Comparison of ENCODE assay signal across 8 cellular contexts in the genomic region with DNA sequence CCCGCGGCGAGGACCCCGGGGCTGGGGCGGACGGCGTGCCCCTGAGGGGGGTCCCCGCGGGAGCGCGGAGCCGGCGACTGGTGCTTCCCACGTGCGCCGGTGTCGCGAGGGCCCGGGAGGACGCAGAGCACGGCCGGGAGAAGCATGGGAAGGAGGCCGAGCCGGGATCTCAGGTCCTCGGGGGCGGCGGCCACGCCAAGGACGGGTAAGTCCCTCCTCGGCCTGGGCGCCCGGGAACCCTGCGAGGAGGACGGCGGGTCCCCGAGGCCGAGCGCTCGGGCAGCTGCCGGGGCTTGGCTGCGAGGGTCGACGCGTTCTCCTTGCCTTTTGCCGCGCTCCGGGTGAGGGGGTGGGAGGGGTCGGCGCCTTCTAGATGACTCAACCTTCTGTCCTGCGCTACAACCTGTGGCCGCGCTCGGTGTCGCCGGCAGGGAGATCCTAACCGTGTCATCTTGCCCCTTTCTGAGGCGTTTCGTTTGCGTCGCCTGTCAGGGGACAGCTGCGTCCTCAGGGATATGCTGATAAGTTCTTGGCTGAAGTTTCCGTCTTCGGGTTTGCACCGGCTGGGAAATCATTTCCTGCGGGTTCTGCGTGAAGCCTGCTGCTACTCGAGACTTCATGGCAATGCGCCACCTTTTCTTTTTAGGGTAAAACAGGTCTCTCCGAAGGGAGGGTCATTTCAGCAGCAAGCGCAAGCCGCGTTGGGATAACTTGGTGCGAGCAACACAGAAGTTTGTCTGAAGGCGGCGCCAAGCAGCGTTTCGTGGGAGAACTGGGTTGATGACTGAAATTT. TPM values are rescaled to one million over a fixed set of nuclear protein-coding genes. Genes with fewer than 3 reads are reported as not detected.
DNase-seq lines count a peak whose midpoint lies in the region; ATAC-seq, FAIRE-seq and TF ChIP-seq lines count a peak whose summit lies in the region.

No MANE protein-coding gene starts in this region.

- H3K4me3 ChIP-seq in esophagus squamous epithelium, result peak overlapping the region; percentile 68 to 99 (median 96)
- H3K4me3 ChIP-seq in naive thymus-derived CD4-positive, alpha-beta T cell (ENCODE audit: low read length), result peak overlapping the region; percentile 76

- POLR2A ChIA-PET in naive thymus-derived CD4-positive, alpha-beta T cell (lab: Charles Lee), result interaction anchor here (1.0 to 1.9 kb wide), 10 partner anchors 14 to 243 kb away, joined by 3 to 7 read pairs (median 4); partner anchors contain the start of genes ANKRD16, ASB13 and FBH1

- H3K4me1 ChIP-seq in esophagus squamous epithelium, result peaks cover 0 to 45% (median 4%) of the 10 kb centered on the region in 3 donors
- H3K4me1 ChIP-seq in naive thymus-derived CD4-positive, alpha-beta T cell (ENCODE audit: control insufficient read depth in 2 of 2, insufficient read depth in 2 of 2, low read length in 2 of 2), result peaks cover 15 to 25% of the 10 kb centered on the region in 2 donors

- in situ Hi-C loops in ACHN (cut with HindIII; ENCODE audit: low pct_ligation_motif_present, low pct_unique_long_range_greater_than_20kb, low sequenced_read_pairs), result no loop called here

- H3K36me3 Mint-ChIP-seq in naive thymus-derived CD4-positive, alpha-beta T cell, result peaks cover 0 to 3% (median 0%) of the 10 kb centered on the region in 5 donors
- peaks cover 0 to 11% of the 10 kb centered on the region in 2 donors for H3K36me3 Mint-ChIP-seq in stimulated activated naive B cell treated with anti-CD40 and anti-IgM and Interleukin-4, amounts not matched to agents 10 μg/mL and 1 μg/mL and 100 μg/mL, for 72 hours

- peak; percentile 72 for DNase-seq in ACHN
- DNase-seq in GM18507 (ENCODE audit: extremely low spot score, insufficient read length, low read depth), result no peak
- peak; percentile 32 for DNase-seq in NOMO-1 treated with dmso at 0.1 percent for 144 hours (lab: John Stamatoyannopoulos, UW; ENCODE audit: unreplicated experiment)
- peak; percentile 72 for DNase-seq in activated T-cell treated with anti-CD3 and anti-CD28 coated beads, Interleukin-2, amount 50 U/mL, for 1 hour
- no peak for DNase-seq in esophagus squamous epithelium (lab: John Stamatoyannopoulos, UW)
- peak; percentile 40 to 78 (median 72) for DNase-seq in naive thymus-derived CD4-positive, alpha-beta T cell
- peak; percentile 85 for DNase-seq in stimulated activated naive B cell treated with anti-CD40 and anti-IgM and Interleukin-4, amounts not matched to agents 10 μg/mL and 1 μg/mL and 100 μg/mL, for 72 hours

- CTCF ChIA-PET in naive thymus-derived CD4-positive, alpha-beta T cell (lab: Charles Lee), result no interaction called here

- FAIRE-seq in GM18507 (lab: Jason Lieb, UNC), result peak; percentile 85

- ATAC-seq in HG03039 (IDR thresholded peaks at IDR 0.05; ENCODE audit: unreplicated experiment), result peak; percentile 35
- ATAC-seq in naive thymus-derived CD4-positive, alpha-beta T cell, result peak; percentile 70
- peak; percentile 85 to 88 for ATAC-seq in stimulated activated naive B cell treated with anti-CD40 and anti-IgM and Interleukin-4, amounts not matched to agents 10 μg/mL and 1 μg/mL and 100 μg/mL, for 72 hours (replicated peaks)

- intact Hi-C loops in esophagus squamous epithelium (cut with DNase I), result no loop called here
- intact Hi-C loops in naive thymus-derived CD4-positive, alpha-beta T cell (cut with micrococcal nuclease), result loop anchor here (1.0 to 10.0 kb wide), 19 partner anchors 7 to 860 kb away; partner anchors contain the start of genes ANKRD16 (in 2 of the 2), ASB13 (in 2 of the 2), GDI2 (in 2 of the 2) and IL15RA (in 2 of the 2)

- peaks cover 0 to 7% (median 0%) of the 10 kb centered on the region in 5 donors for H3K27me3 Mint-ChIP-seq in naive thymus-derived CD4-positive, alpha-beta T cell
- H3K27me3 Mint-ChIP-seq in stimulated activated naive B cell treated with anti-CD40 and anti-IgM and Interleukin-4, amounts not matched to agents 10 μg/mL and 1 μg/mL and 100 μg/mL, for 72 hours, result no peaks in the 10 kb centered on the region

- H3K36me3 ChIP-seq in esophagus squamous epithelium, result no peaks in the 10 kb centered on the region
- peaks cover 0 to 8% (median 0%) of the 10 kb centered on the region in 3 experiments for H3K36me3 ChIP-seq in naive thymus-derived CD4-positive, alpha-beta T cell (ENCODE audit: control insufficient read depth in 2 of 3, insufficient read depth in 3 of 3, low read length in 3 of 3)

- H3K4me3 Mint-ChIP-seq in naive thymus-derived CD4-positive, alpha-beta T cell, result peak overlapping the region; percentile 93 to 100 (median 98)
- peak overlapping the region; percentile 86 to 96 for H3K4me3 Mint-ChIP-seq in stimulated activated naive B cell treated with anti-CD40 and anti-IgM and Interleukin-4, amounts not matched to agents 10 μg/mL and 1 μg/mL and 100 μg/mL, for 72 hours

- H3K9me3 ChIP-seq in esophagus squamous epithelium, result no peaks in the 10 kb centered on the region
- H3K9me3 ChIP-seq in naive thymus-derived CD4-positive, alpha-beta T cell (ENCODE audit: control insufficient read depth in 2 of 3, low read length in 3 of 3), result no peaks in the 10 kb centered on the region

- peak overlapping the region; percentile 89 to 95 (median 92) for H3K27ac ChIP-seq in esophagus squamous epithelium
- peak overlapping the region; percentile 96 for H3K27ac ChIP-seq in naive thymus-derived CD4-positive, alpha-beta T cell (ENCODE audit: low read depth, low read length)

- H3K27ac Mint-ChIP-seq in naive thymus-derived CD4-positive, alpha-beta T cell, result peak overlapping the region; percentile 90 to 99 (median 98)
- H3K27ac Mint-ChIP-seq in stimulated activated naive B cell treated with anti-CD40 and anti-IgM and Interleukin-4, amounts not matched to agents 10 μg/mL and 1 μg/mL and 100 μg/mL, for 72 hours, result peak overlapping the region; percentile 100

- peaks cover 0 to 3% (median 0%) of the 10 kb centered on the region in 11 donors for H3K9me3 Mint-ChIP-seq in naive thymus-derived CD4-positive, alpha-beta T cell
- H3K9me3 Mint-ChIP-seq in stimulated activated naive B cell treated with anti-CD40 and anti-IgM and Interleukin-4, amounts not matched to agents 10 μg/mL and 1 μg/mL and 100 μg/mL, for 72 hours, result no peaks in the 10 kb centered on the region

- no peak for TF ChIP-seq POLR2A in esophagus squamous epithelium (IDR thresholded peaks at IDR 0.05)

- TF ChIP-seq CTCF in esophagus squamous epithelium (IDR thresholded peaks at IDR 0.05), result peak in 4 of 6 experiments; percentile 17 to 38 (median 28)

- no peaks in the 10 kb centered on the region for H3K27me3 ChIP-seq in esophagus squamous epithelium
- no peaks in the 10 kb centered on the region for H3K27me3 ChIP-seq in naive thymus-derived CD4-positive, alpha-beta T cell (ENCODE audit: control insufficient read depth in 2 of 2, insufficient read depth in 2 of 2, low read length in 2 of 2)

- H3K4me1 Mint-ChIP-seq in naive thymus-derived CD4-positive, alpha-beta T cell, result peaks cover 32 to 58% (median 45%) of the 10 kb centered on the region in 7 donors
- peaks cover 15 to 26% of the 10 kb centered on the region in 2 donors for H3K4me1 Mint-ChIP-seq in stimulated activated naive B cell treated with anti-CD40 and anti-IgM and Interleukin-4, amounts not matched to agents 10 μg/mL and 1 μg/mL and 100 μg/mL, for 72 hours

- WGBS in esophagus squamous epithelium, 2 donors, result 0% methylated on average over 8 to 37 of the region's 77 CpGs

RNA-seq across cellular contexts. Expression of gene TASOR2, which starts 0.5 kb away (rescaled TPM):
- total RNA-seq in esophagus squamous epithelium, result 10 to 100 TPM; 18.0 to 86.8 (median 41.4) TPM
- total RNA-seq in naive thymus-derived CD4-positive, alpha-beta T cell, result 10 to 100 TPM; 55.0 to 86.5 (median 62.1) TPM
- polyA plus RNA-seq in naive thymus-derived CD4-positive, alpha-beta T cell, result 10 to 100 TPM; 14.7 to 18.1 TPM

RNA-seq across cellular contexts. Expression of gene ASB13, which starts 18.8 kb away (rescaled TPM):
- 10 to 100 TPM in 3 of 4 donors, 1 to 10 TPM in 1; 9.6 to 29.0 (median 15.7) TPM for total RNA-seq in esophagus squamous epithelium
- total RNA-seq in naive thymus-derived CD4-positive, alpha-beta T cell, result 10 to 100 TPM in 4 of 5 experiments, 1 to 10 TPM in 1; 8.0 to 18.3 (median 10.2) TPM
- 10 to 100 TPM; 22.8 to 23.4 TPM for polyA plus RNA-seq in naive thymus-derived CD4-positive, alpha-beta T cell

Comparison
In these comparisons a context has a peak if more than half of its experiments do, and no peak if none do; other contexts are left out.
1. DNase-seq: peak in ACHN (single experiment), NOMO-1 treated with dmso at 0.1 percent for 144 hours (single experiment), activated T-cell treated with anti-CD3 and anti-CD28 coated beads, Interleukin-2, amount 50 U/mL, for 1 hour (single experiment), naive thymus-derived CD4-positive, alpha-beta T cell (9 of 9) and stimulated activated naive B cell treated with anti-CD40 and anti-IgM and Interleukin-4, amounts not matched to agents 10 μg/mL and 1 μg/mL and 100 μg/mL, for 72 hours (single experiment); none in GM18507 (single experiment) and esophagus squamous epithelium (single experiment).
2. ATAC-seq: peak in every context shown above with its lines; median percentile 86 in stimulated activated naive B cell treated with anti-CD40 and anti-IgM and Interleukin-4, amounts not matched to agents 10 μg/mL and 1 μg/mL and 100 μg/mL, for 72 hours; 70 in naive thymus-derived CD4-positive, alpha-beta T cell; 35 in HG03039.